In genomic region chr9:30932226-30932625, GRCh38 we compare ENCODE assay signal across 23 cellular contexts.
DNase-seq lines count a peak whose midpoint lies in the region; ATAC-seq and TF ChIP-seq lines count a peak whose summit lies in the region.
"Had no signal": no experiment of that assay in that cellular context is flagged by ENCODE, and none has a peak within 500 bp of the region (broad histone marks: within the 10 kb centered on the region; RNA-seq: fewer than 3 reads in every experiment).

No MANE protein-coding gene starts in this region.

- H3K4me3 ChIP-seq in fibroblast of mammary gland (ENCODE audit: control insufficient read depth, low read depth, low read length), result no peak overlapping the region
- H3K4me3 ChIP-seq: gastrocnemius medialis, skin epidermis had no signal

- CTCF ChIA-PET in RWPE1 (lab: Yijun Ruan, JAX), result no interaction called here

- POLR2A ChIA-PET in RWPE1 (lab: Yijun Ruan, JAX; ENCODE audit: low non-redundant PET), result no interaction called here

- no peak overlapping the region for H3K27ac ChIP-seq in RWPE1
- H3K27ac ChIP-seq: gastrocnemius medialis, skin epidermis had no signal

- DNase-seq in HS-5 (ENCODE audit: low read depth) (peak; percentile 53), RWPE1 (ENCODE audit: low spot score) (peak; percentile 6), fibroblast of mammary gland (ENCODE audit: low read depth) (peak; percentile 0), hepatic stellate cell (ENCODE audit: low spot score) (no peak), T-helper 9 cell (no peak)
- no peak for DNase-seq in activated CD4-positive, alpha-beta T cell treated with anti-CD3 and anti-CD28 coated beads, Interleukin-2, amount 50 U/mL, for 1 hour
- DNase-seq: activated CD4-positive, alpha-beta T cell treated with anti-CD3 and anti-CD28 coated beads for 4 hours; activated naive CD4-positive, alpha-beta T cell treated with anti-CD3 and anti-CD28 coated beads, Interleukin-2, amount 50 U/mL, for 16 hours; AML-193; aorta; CD8-positive, alpha-beta memory T cell; cerebellar nuclear complex; gastrocnemius medialis; left cardiac atrium; NCI-H1436 treated with DMSO at 0.1 percent for 48 hours; NCI-H526; occipital lobe; SHP77; stimulated activated CD4-positive, alpha-beta T cell treated with anti-CD3 and anti-CD28 coated beads, Interleukin-1b, Interleukin-23, amount 100 ng/mL, for 48 hours; T-helper 1 cell had no signal

- no peak for ATAC-seq in HG03571 (IDR thresholded peaks at IDR 0.05; ENCODE audit: unreplicated experiment)
- ATAC-seq: gastrocnemius medialis; stimulated activated memory B cell treated with anti-CD40 and anti-IgM and Interleukin-4, amounts not matched to agents 10 μg/mL and 1 μg/mL and 100 μg/mL, for 72 hours had no signal

- TF ChIP-seq CTCF in RWPE1 (conservative IDR thresholded peaks at IDR 0.05; ENCODE audit: low read depth), result no peak
- no peak for TF ChIP-seq CTCF in fibroblast of mammary gland (conservative IDR thresholded peaks at IDR 0.05; ENCODE audit: control insufficient read depth, insufficient read depth, low read depth, low read length)

Comparison
In these comparisons a context has a peak if more than half of its experiments do, and no peak if none do; other contexts are left out.
1. DNase-seq: peak in HS-5 (single experiment), RWPE1 (single experiment) and fibroblast of mammary gland (single experiment); none in hepatic stellate cell (single experiment), T-helper 9 cell (single experiment) and activated CD4-positive, alpha-beta T cell treated with anti-CD3 and anti-CD28 coated beads, Interleukin-2, amount 50 U/mL, for 1 hour (single experiment).